ENCODE assay signal across 9 cellular contexts in the genomic region with DNA sequence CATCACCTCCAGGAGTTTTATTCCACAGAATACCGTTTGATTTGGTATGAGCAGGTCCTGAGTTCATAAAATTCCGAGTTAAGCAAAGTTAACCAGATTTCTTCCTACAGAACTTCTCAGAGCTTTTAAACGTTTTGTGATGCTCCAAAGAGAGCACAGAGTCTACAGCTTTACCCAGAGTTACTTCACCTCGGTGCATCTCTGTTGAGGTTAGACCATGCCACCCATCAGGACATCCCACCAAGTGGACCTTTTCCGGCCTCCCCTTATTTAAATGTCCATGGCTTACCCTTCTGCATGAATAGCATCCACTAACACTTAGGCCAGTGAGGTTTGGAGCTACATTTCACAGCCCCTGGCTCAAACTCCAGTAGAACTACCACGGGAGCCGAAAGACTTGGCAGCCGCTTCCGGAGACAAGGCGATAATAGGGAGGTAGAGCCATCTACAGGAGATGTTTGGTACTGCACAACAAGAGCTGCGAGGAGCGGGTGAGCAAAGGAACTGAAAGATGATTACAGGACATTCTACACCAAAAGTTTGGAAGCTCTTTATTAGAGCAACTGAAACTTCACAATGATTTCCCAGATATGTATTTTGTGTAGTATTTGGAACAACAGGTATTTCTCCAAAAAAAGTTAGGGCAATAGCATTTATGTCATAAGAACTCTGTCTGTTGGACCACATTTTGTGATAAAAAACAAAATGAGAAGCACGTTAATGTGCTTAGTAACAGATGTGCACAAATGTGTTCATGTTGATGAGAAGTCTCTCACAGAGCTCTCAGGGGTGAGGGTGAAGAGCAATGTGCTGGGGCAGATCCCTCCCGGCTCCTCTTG.
DNase-seq lines count a peak whose midpoint lies in the region; ATAC-seq, FAIRE-seq and TF ChIP-seq lines count a peak whose summit lies in the region.
"Had no signal": no experiment of that assay in that cellular context is flagged by ENCODE, and none has a peak within 500 bp of the region (broad histone marks: within the 10 kb centered on the region; RNA-seq: fewer than 3 reads in every experiment).

No MANE protein-coding gene starts in this region.

- POLR2A ChIA-PET in activated CD4-positive, alpha-beta memory T cell treated with anti-CD3 and anti-CD28 coated beads for 36 hours (lab: Charles Lee): no interaction called here

- no peaks in the 10 kb centered on the region for H3K9me3 Mint-ChIP-seq in activated CD4-positive, alpha-beta memory T cell treated with anti-CD3 and anti-CD28 coated beads for 36 hours

- H3K4me1 ChIP-seq in thyroid gland: no peaks in the 10 kb centered on the region

- WGBS in thyroid gland, 2 donors: 37% methylated on average over 14 of the region's 14 CpGs

- no peaks in the 10 kb centered on the region for H3K27me3 ChIP-seq in thyroid gland

- in situ Hi-C loops in Caki2 (cut with HindIII; ENCODE audit: low pct_unique_long_range_greater_than_20kb, low sequenced_read_pairs): no loop called here

- CTCF ChIA-PET in activated CD4-positive, alpha-beta memory T cell treated with anti-CD3 and anti-CD28 coated beads for 36 hours (lab: Charles Lee): interaction anchor here (0.5 to 3.6 kb wide), 27 partner anchors 9 to 1200 kb away, joined by 3 to 23 read pairs (median 4); no protein-coding TSS in a partner anchor

- no peaks in the 10 kb centered on the region for H3K4me1 Mint-ChIP-seq in activated CD4-positive, alpha-beta memory T cell treated with anti-CD3 and anti-CD28 coated beads for 36 hours (ENCODE audit: low read depth)

- H3K4me3 Mint-ChIP-seq in activated CD4-positive, alpha-beta memory T cell treated with anti-CD3 and anti-CD28 coated beads for 36 hours: no peak overlapping the region
- H3K4me3 Mint-ChIP-seq: activated naive CD8-positive, alpha-beta T cell had no signal

- peak; percentile 33 for FAIRE-seq in endometrium (lab: Jason Lieb, UNC)

- intact Hi-C loops in activated CD4-positive, alpha-beta memory T cell treated with anti-CD3 and anti-CD28 coated beads for 36 hours (cut with micrococcal nuclease): loop anchor here (1.0 to 5.0 kb wide), 2 partner anchors 95 to 333 kb away; no protein-coding TSS in a partner anchor
- intact Hi-C loops in thyroid gland (cut with DNase I): loop anchor here (10.0 kb wide), 1 partner anchor 335 kb away; no protein-coding TSS in a partner anchor

- no peaks in the 10 kb centered on the region for H3K9me3 ChIP-seq in thyroid gland

- no peak for TF ChIP-seq POLR2A in thyroid gland (IDR thresholded peaks at IDR 0.05)

- H3K27ac Mint-ChIP-seq in activated CD4-positive, alpha-beta memory T cell treated with anti-CD3 and anti-CD28 coated beads for 36 hours: no peak overlapping the region

- H3K27ac ChIP-seq in thyroid gland: no peak overlapping the region

- H3K36me3 ChIP-seq in thyroid gland: no peaks in the 10 kb centered on the region

- ATAC-seq in GM19397 (IDR thresholded peaks at IDR 0.05; ENCODE audit: unreplicated experiment) (peak; percentile 71), HG03521 (IDR thresholded peaks at IDR 0.05; ENCODE audit: unreplicated experiment) (peak; percentile 76)

- H3K36me3 Mint-ChIP-seq in activated CD4-positive, alpha-beta memory T cell treated with anti-CD3 and anti-CD28 coated beads for 36 hours: no peaks in the 10 kb centered on the region
- H3K36me3 Mint-ChIP-seq: activated naive CD8-positive, alpha-beta T cell had no signal

- DNase-seq in Caki2 (ENCODE audit: low read depth) (peak; percentile 48), NCI-H526 (lab: John Stamatoyannopoulos, UW) (peak; percentile 21 to 85), midbrain (lab: John Stamatoyannopoulos, UW) (peak; percentile 67), thyroid gland (peak; percentile 70 to 75)
- peak; percentile 64 for DNase-seq in activated CD4-positive, alpha-beta memory T cell treated with anti-CD3 and anti-CD28 coated beads for 36 hours

- peaks cover 8% of the 10 kb centered on the region for H3K27me3 Mint-ChIP-seq in activated CD4-positive, alpha-beta memory T cell treated with anti-CD3 and anti-CD28 coated beads for 36 hours

- no peak overlapping the region for H3K4me3 ChIP-seq in thyroid gland (replicated peaks in 1 of 3)

- TF ChIP-seq CTCF in thyroid gland (IDR thresholded peaks at IDR 0.05): peak; percentile 60 to 90 (median 78)
